Comparison of ENCODE assay signal across 24 cellular contexts in the genomic region with DNA sequence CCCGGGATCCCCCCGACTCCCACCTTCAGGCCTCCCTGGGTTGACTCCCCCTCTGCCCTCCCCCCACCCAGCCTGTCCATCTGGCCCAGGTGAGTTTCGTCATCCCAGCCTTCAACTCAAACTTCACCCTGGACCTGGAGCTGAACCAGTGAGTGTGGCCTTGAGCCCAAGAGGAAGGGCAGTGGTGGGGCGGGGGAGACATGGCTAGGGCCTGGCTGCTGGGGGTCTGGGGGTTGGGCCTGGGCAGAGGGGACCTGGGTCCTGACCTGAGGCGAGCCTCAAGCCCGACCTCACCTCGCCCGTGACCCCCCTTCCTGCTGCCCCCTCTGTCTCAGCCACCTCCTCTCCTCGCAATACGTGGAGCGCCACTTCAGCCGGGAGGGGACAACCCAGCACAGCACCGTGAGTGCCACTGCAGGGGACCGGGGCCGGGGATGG.
"Had no signal": no experiment of that assay in that cellular context is flagged by ENCODE, and none has a peak within 500 bp of the region (broad histone marks: within the 10 kb centered on the region; RNA-seq: fewer than 3 reads in every experiment).

No MANE protein-coding gene starts in this region.

- DNase-seq: activated CD4-positive, alpha-beta memory T cell treated with anti-CD3 and anti-CD28 coated beads, Interleukin-2, amount 10 ng/mL, durations not matched to agents 7 days and 5 days; activated CD4-positive, alpha-beta T cell treated with anti-CD3 and anti-CD28 coated beads for 36 hours; activated CD4-positive, alpha-beta T cell treated with anti-CD3 and anti-CD28 coated beads, Interleukin-2, amount 50 U/mL, for 1 hour; activated gamma-delta T cell; activated naive CD4-positive, alpha-beta T cell treated with anti-CD3 and anti-CD28 coated beads for 36 hours; activated T-cell treated with anti-CD3 and anti-CD28 coated beads for 4 hours; activated T-cell treated with anti-CD3 and anti-CD28 coated beads, Interleukin-2, amount 50 U/mL, for 48 hours; brain microvascular endothelial cell; caudate nucleus; Kasumi-1; NCI-H1048; NCI-H1417; NCI-H1694; NCI-H2029 treated with DMSO at 0.1 percent for 48 hours; NCI-H345; NCI-H510A; NCI-H526 treated with DMSO at 0.1 percent for 48 hours; NK-92 treated with Interleukin-12 subunit alpha and Interleukin-12 subunit beta, amount 100 ng/mL, for 24 hours; PC-3; SIG-M5; T-helper 17 cell; T-helper 9 cell had no signal

- ATAC-seq: activated CD4-positive, alpha-beta T cell treated with anti-CD3 and anti-CD28 coated beads for 36 hours; activated T-helper 17 cell treated with anti-CD3 and anti-CD28 coated beads, Interleukin-2, amount 50 U/mL, for 72 hours; K562; PC-3; T-helper 17 cell had no signal

- H3K27me3 ChIP-seq: brain microvascular endothelial cell had no signal

- H3K27ac ChIP-seq: brain microvascular endothelial cell had no signal

- H3K4me3 ChIP-seq: K562 had no signal
